In the genomic region with DNA sequence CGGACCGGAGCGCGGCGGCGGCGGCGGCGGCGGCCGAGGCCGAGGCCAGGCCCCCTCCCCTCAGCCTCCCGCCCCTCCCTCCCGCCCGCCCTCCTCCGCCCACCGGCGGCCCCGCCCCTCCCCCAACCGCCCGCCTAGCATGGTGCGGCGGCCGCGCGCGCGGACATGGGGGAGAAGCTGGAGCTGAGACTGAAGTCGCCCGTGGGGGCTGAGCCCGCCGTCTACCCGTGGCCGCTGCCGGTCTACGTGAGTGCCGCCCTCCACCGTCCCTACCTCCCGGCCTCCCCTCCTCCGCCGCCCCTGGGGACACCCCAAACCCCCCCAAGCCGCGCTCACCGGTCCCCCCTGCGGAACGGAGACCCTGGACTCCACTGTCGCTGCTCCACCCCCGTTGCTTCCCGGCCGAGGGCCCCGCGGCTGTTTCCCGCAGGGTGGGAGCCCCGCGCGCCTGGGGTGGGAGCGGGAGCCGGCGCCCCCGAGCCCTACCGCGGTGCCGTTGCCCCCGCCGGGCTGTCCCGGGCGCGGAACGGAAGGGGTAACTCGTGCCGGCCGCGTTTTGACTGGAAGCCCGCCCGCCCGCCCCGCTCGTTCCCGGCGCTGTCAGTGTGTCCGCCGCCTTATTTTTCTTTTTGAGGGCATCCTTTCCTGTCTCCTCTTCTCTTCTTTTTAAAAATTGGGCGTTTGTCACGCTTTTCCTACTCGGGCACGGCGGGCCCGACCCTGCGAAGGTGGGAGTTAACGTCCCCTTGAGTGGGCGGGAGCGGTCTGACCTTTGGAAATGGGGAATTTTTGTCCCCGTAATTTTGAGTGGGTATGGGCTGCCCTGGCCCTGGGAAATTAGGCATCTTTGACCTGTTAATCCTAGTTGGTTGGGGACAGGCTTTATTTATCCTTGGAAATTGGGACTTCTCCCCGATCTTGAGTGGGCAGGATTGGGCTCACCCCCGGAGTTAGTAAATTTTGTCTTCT, we compare ENCODE assay signal across 8 cellular contexts. TPM values are rescaled to one million over a fixed set of nuclear protein-coding genes. Genes with fewer than 3 reads are reported as not detected.
DNase-seq lines count a peak whose midpoint lies in the region; ATAC-seq, FAIRE-seq and TF ChIP-seq lines count a peak whose summit lies in the region.

No MANE protein-coding gene starts in this region.

- DNase-seq in AG08395 (ENCODE audit: low spot score) (peak; percentile 26), OCI-LY7 (ENCODE audit: low spot score) (peak; percentile 61), MCF 10A (ENCODE audit: unreplicated experiment) (no peak), left lobe of liver (ENCODE audit: low spot score) (no peak), stomach (no peak), H54 (ENCODE audit: insufficient read length, low spot score) (no peak), DMS153 treated with DMSO at 0.1 percent for 48 hours (lab: John Stamatoyannopoulos, UW; ENCODE audit: unreplicated experiment) (no peak)

- peaks cover 14% of the 10 kb centered on the region; the same call in 1 of the 2 replicates for H3K36me3 ChIP-seq in OCI-LY7 (ENCODE audit: insufficient read depth, low read length)
- no peaks in the 10 kb centered on the region for H3K36me3 ChIP-seq in stomach

- CTCF ChIA-PET in OCI-LY7 (lab: Charles Lee; ENCODE audit: unreplicated experiment): no interaction called here
- CTCF ChIA-PET in MCF 10A (lab: Yijun Ruan, JAX): no interaction called here

- no peaks in the 10 kb centered on the region for H3K9me3 Mint-ChIP-seq in MCF 10A (ENCODE audit: unreplicated experiment)

- peaks cover 13% of the 10 kb centered on the region for H4K20me1 ChIP-seq in OCI-LY7 (ENCODE audit: insufficient read depth, low read length)

- peaks cover 47% of the 10 kb centered on the region for H3K4me1 ChIP-seq in OCI-LY7 (ENCODE audit: insufficient read depth, low read length, poor library complexity, severe bottlenecking)
- H3K4me1 ChIP-seq in stomach: peaks cover 49 to 56% (median 53%) of the 10 kb centered on the region in 4 donors

- H3K9me3 ChIP-seq in OCI-LY7 (ENCODE audit: low read length) (no peaks in the 10 kb centered on the region), stomach (no peaks in the 10 kb centered on the region)

- peak overlapping the region; percentile 98 for H3K4me2 ChIP-seq in OCI-LY7 (ENCODE audit: low read length)

- peak overlapping the region; percentile 83 for H3K4me3 Mint-ChIP-seq in MCF 10A (ENCODE audit: unreplicated experiment)

- no peaks in the 10 kb centered on the region for H3K27me3 ChIP-seq in stomach

- TF ChIP-seq POLR2A in stomach (IDR thresholded peaks at IDR 0.05) (no peak), H54 (IDR thresholded peaks at IDR 0.05; ENCODE audit: low read depth, low read length) (no peak)

- H3K9me2 ChIP-seq in OCI-LY7 (ENCODE audit: insufficient read depth, low read length): no peaks in the 10 kb centered on the region

- WGBS in stomach, 5 donors: 0 to 2% (median 0%) methylated on average over 43 to 93 of the region's 95 CpGs

- intact Hi-C loops in OCI-LY7 (cut with micrococcal nuclease; ENCODE audit: unreplicated experiment): loop anchor here (10.0 kb wide), 1 partner anchor 450 kb away; no protein-coding TSS in a partner anchor
- intact Hi-C loops in MCF 10A (cut with micrococcal nuclease): no loop called here
- intact Hi-C loops in stomach (cut with DNase I; ENCODE audit: low total_unique reads): no loop called here

- TF ChIP-seq CTCF in OCI-LY7 (conservative IDR thresholded peaks at IDR 0.05; ENCODE audit: low read length) (no peak), MCF 10A (IDR thresholded peaks at IDR 0.05; ENCODE audit: unreplicated experiment) (no peak), stomach (IDR thresholded peaks at IDR 0.05) (no peak)

- H3K27ac ChIP-seq in OCI-LY7 (ENCODE audit: low read depth, low read length, poor library complexity, severe bottlenecking) (peak overlapping the region; percentile 62), stomach (peak overlapping the region; percentile 96 to 99 (median 97))

- BruUV-seq in OCI-LY7 (replicated peaks; lab: Mats Ljungman, UMichigan) (no TSS peak), MCF 10A (replicated peaks; lab: Mats Ljungman, UMichigan) (TSS peak; percentile 62)

- H3K27me3 Mint-ChIP-seq in MCF 10A (ENCODE audit: insufficient read depth, unreplicated experiment): no peaks in the 10 kb centered on the region

- H3K4me3 ChIP-seq in OCI-LY7 (ENCODE audit: low read depth, low read length, poor library complexity, severe bottlenecking) (peak overlapping the region; percentile 99), stomach (peak overlapping the region; percentile 86 to 97 (median 92))

- ATAC-seq in GM21529 (IDR thresholded peaks at IDR 0.05; ENCODE audit: unreplicated experiment) (peak; percentile 18), left lobe of liver (peak; percentile 28)

- H3K79me2 ChIP-seq in OCI-LY7 (ENCODE audit: insufficient read depth, low read depth, low read length): peaks cover 49% of the 10 kb centered on the region

- TF ChIP-seq EP300 in stomach (IDR thresholded peaks at IDR 0.05): no peak

- peak overlapping the region; percentile 66 for H3K27ac Mint-ChIP-seq in MCF 10A (ENCODE audit: low read depth, unreplicated experiment)

- H3K4me1 Mint-ChIP-seq in MCF 10A (ENCODE audit: insufficient read depth, unreplicated experiment): peaks cover 20% of the 10 kb centered on the region

- POLR2A ChIA-PET in OCI-LY7 (lab: Charles Lee) (interaction anchor here (0.5 to 1.1 kb wide), 4 partner anchors 95 to 456 kb away, joined by 3 to 4 read pairs (median 4); no protein-coding TSS in a partner anchor), MCF 10A (lab: Yijun Ruan, JAX) (interaction anchor here (0.5 to 1.6 kb wide), 8 partner anchors 8 to 164 kb away, joined by 3 to 7 read pairs (median 4); a partner anchor contains a TSS)

- peaks cover 6% of the 10 kb centered on the region for H3K36me3 Mint-ChIP-seq in MCF 10A (ENCODE audit: insufficient read depth, unreplicated experiment)

- H2AFZ ChIP-seq in OCI-LY7 (ENCODE audit: low read length): no peak overlapping the region

- FAIRE-seq in H54 (lab: Jason Lieb, UNC): no peak

RNA-seq across cellular contexts. Expression of a gene that starts 0.6 kb away (rescaled TPM):
- 19.5 and 27.7 TPM in 2 replicates for total RNA-seq in OCI-LY7 (2014; rRNA removed; shearing (Covaris generic))
- 86.0 and 88.3 TPM in 2 replicates for total RNA-seq in OCI-LY7 (2022)
- 27.0 and 28.4 TPM in 2 replicates for total RNA-seq in MCF 10A (2022)
- 17.2 TPM for total RNA-seq in left lobe of liver
- 10 to 100 TPM; 10.5 to 71.8 (median 28.1) TPM for total RNA-seq in stomach
- 1 to 10 TPM; 3.8 to 6.4 (median 5.0) TPM for polyA plus RNA-seq in stomach

RNA-seq across cellular contexts. Expression of a gene that starts 12.9 kb away (rescaled TPM):
- 56.6 and 80.0 TPM in 2 replicates for total RNA-seq in OCI-LY7 (2014; rRNA removed; shearing (Covaris generic))
- 95.0 and 99.8 TPM in 2 replicates for total RNA-seq in OCI-LY7 (2022)
- total RNA-seq in MCF 10A (2022): 172 and 181 TPM in 2 replicates
- 63.4 TPM for total RNA-seq in left lobe of liver
- total RNA-seq in stomach: 100 to 1,000 TPM in 4 of 5 donors, 10 to 100 TPM in 1; 49.0 to 340 (median 134) TPM
- polyA plus RNA-seq in stomach: 10 to 100 TPM; 53.8 to 59.6 (median 59.4) TPM

Comparison
In these comparisons a context has a peak if more than half of its experiments do, and no peak if none do; other contexts are left out.
1. DNase-seq: peak in AG08395 (single experiment) and OCI-LY7 (single experiment); none in MCF 10A (single experiment), left lobe of liver (single experiment), stomach (single experiment), H54 (single experiment) and DMS153 treated with DMSO at 0.1 percent for 48 hours (single experiment).